ENCODE assay signal across 15 cellular contexts in genomic region chr11:58866788-58867187, GRCh38. TPM values are rescaled to one million over a fixed set of nuclear protein-coding genes. Genes with fewer than 3 reads are reported as not detected.
"Had no signal": no experiment of that assay in that cellular context is flagged by ENCODE, and none has a peak within 500 bp of the region (broad histone marks: within the 10 kb centered on the region; RNA-seq: fewer than 3 reads in every experiment).

No MANE protein-coding gene starts in this region.

- H3K27ac Mint-ChIP-seq: activated CD4-positive, alpha-beta T cell treated with anti-CD3 and anti-CD28 coated beads, Interleukin-2, amount 10 ng/mL, durations not matched to agents 7 days and 5 days; mesothelial cell of epicardium; neural progenitor cell had no signal

- H3K36me3 Mint-ChIP-seq: neural progenitor cell had no signal

- ATAC-seq: left cardiac atrium, lower lobe of right lung, sciatic nerve had no signal

- H3K27me3 ChIP-seq: dorsolateral prefrontal cortex, neural progenitor cell, spleen had no signal

- H3K27ac ChIP-seq: dorsolateral prefrontal cortex, lower lobe of right lung, neural progenitor cell, spleen had no signal

- H3K27me3 Mint-ChIP-seq: activated CD4-positive, alpha-beta T cell treated with anti-CD3 and anti-CD28 coated beads, Interleukin-2, amount 10 ng/mL, durations not matched to agents 7 days and 5 days had no signal

- H3K4me1 ChIP-seq: lower lobe of right lung, neural progenitor cell, spleen had no signal

- DNase-seq: activated CD4-positive, alpha-beta T cell treated with anti-CD3 and anti-CD28 coated beads, Interleukin-2, amount 10 ng/mL, durations not matched to agents 7 days and 5 days; activated CD4-positive, CD25-positive, alpha-beta regulatory T cell; activated CD8-positive, alpha-beta memory T cell treated with anti-CD3 and anti-CD28 coated beads for 24 hours; anterior cingulate cortex; dorsolateral prefrontal cortex; left cardiac atrium; lower lobe of right lung; spleen; stimulated activated CD4-positive, alpha-beta T cell treated with anti-CD3 and anti-CD28 coated beads, Interleukin-1b, Interleukin-23, amount 100 ng/mL, for 48 hours; T-helper 2 cell had no signal

- H3K4me1 Mint-ChIP-seq: activated CD4-positive, alpha-beta T cell treated with anti-CD3 and anti-CD28 coated beads, Interleukin-2, amount 10 ng/mL, durations not matched to agents 7 days and 5 days; mesothelial cell of epicardium; neural progenitor cell had no signal

- H3K9me3 Mint-ChIP-seq: activated CD4-positive, alpha-beta T cell treated with anti-CD3 and anti-CD28 coated beads, Interleukin-2, amount 10 ng/mL, durations not matched to agents 7 days and 5 days had no signal

- H3K4me3 Mint-ChIP-seq: activated CD4-positive, alpha-beta T cell treated with anti-CD3 and anti-CD28 coated beads, Interleukin-2, amount 10 ng/mL, durations not matched to agents 7 days and 5 days; mesothelial cell of epicardium; neural progenitor cell had no signal

RNA-seq across cellular contexts. Expression of gene GLYATL2, which starts 22.3 kb away (rescaled TPM):
- total RNA-seq: activated CD4-positive, alpha-beta T cell treated with anti-CD3 and anti-CD28 coated beads, Interleukin-2, amount 10 ng/mL, durations not matched to agents 7 days and 5 days; lower lobe of right lung; mesothelial cell of epicardium; osteocyte; pulmonary artery endothelial cell; spleen had no signal
